8 cellular contexts compared by ENCODE assay signal in genomic region chr3:72482589-72483249, GRCh38. TPM values are rescaled to one million over a fixed set of nuclear protein-coding genes. Genes with fewer than 3 reads are reported as not detected.
A peak's percentile ranks its signal among the peaks of the same experiment; 100 is the strongest.
DNase-seq lines count a peak whose midpoint lies in the region; ATAC-seq, FAIRE-seq and TF ChIP-seq lines count a peak whose summit lies in the region.

No MANE protein-coding gene starts in this region.

- CTCF ChIA-PET in Calu3 (lab: Charles Lee): interaction anchor here (0.6 to 1.2 kb wide), 2 partner anchors 11 to 89 kb away, joined by 3 read pairs; no protein-coding TSS in a partner anchor

- peak; percentile 48 for DNase-seq in Calu3
- peak in 4 of 5 experiments; percentile 6 to 91 (median 58) for DNase-seq in T-helper 2 cell
- peak; percentile 76 for DNase-seq in amniotic epithelial cell (ENCODE audit: low read depth)
- DNase-seq in kidney: peak; percentile 87
- DNase-seq in stimulated activated CD4-positive, alpha-beta T cell treated with anti-CD3 and anti-CD28 coated beads, Interleukin-2, amount 100 ng/mL, for 4 hours (ENCODE audit: low read depth): peak; percentile 71
- no peak for DNase-seq in NCI-H2081 treated with DMSO at 0.1 percent for 48 hours (lab: John Stamatoyannopoulos, UW)

- peak overlapping the region; percentile 21 to 35 for H3K4me3 ChIP-seq in kidney (ENCODE audit: low read length in 2 of 2)

- BruUV-seq in Calu3 (replicated peaks; lab: Mats Ljungman, UMichigan): no TSS peak

- peak; percentile 67 for ATAC-seq in HG02759 (IDR thresholded peaks at IDR 0.05; ENCODE audit: unreplicated experiment)
- no peak for ATAC-seq in GM18519 (IDR thresholded peaks at IDR 0.05; ENCODE audit: low FRiP score, unreplicated experiment)

- no peak for TF ChIP-seq CTCF in Calu3 (IDR thresholded peaks at IDR 0.05; ENCODE audit: unreplicated experiment)
- no peak for TF ChIP-seq CTCF in kidney (IDR thresholded peaks at IDR 0.05; ENCODE audit: borderline replicate concordance, extremely low read depth, insufficient read depth)

- no peaks in the 10 kb centered on the region for H3K36me3 ChIP-seq in kidney (ENCODE audit: control insufficient read depth in 1 of 2, insufficient read depth in 2 of 2, low read length in 2 of 2)

- peak overlapping the region; percentile 53 for H3K4me3 Mint-ChIP-seq in Calu3 (ENCODE audit: low read depth, unreplicated experiment)

- no peaks in the 10 kb centered on the region for H3K9me3 Mint-ChIP-seq in Calu3 (ENCODE audit: low read depth, unreplicated experiment)

- peaks cover 3 to 7% of the 10 kb centered on the region in 2 donors for H3K4me1 ChIP-seq in kidney (ENCODE audit: control insufficient read depth in 1 of 2, insufficient read depth in 1 of 2, low read depth in 1 of 2, low read length in 2 of 2)

- peak overlapping the region; percentile 57 to 66 for H3K27ac ChIP-seq in kidney (ENCODE audit: low read depth in 2 of 2, low read length in 2 of 2)

- FAIRE-seq in kidney (lab: Jason Lieb, UNC): peak; percentile 73

- H3K27me3 Mint-ChIP-seq in Calu3 (ENCODE audit: unreplicated experiment): no peaks in the 10 kb centered on the region

- H3K9me3 ChIP-seq in kidney (ENCODE audit: control insufficient read depth in 1 of 2, low read length in 2 of 2): no peaks in the 10 kb centered on the region

- H3K36me3 Mint-ChIP-seq in Calu3 (ENCODE audit: insufficient read depth, unreplicated experiment): no peaks in the 10 kb centered on the region

- H3K9ac ChIP-seq in kidney (ENCODE audit: low read length in 2 of 2): peak overlapping the region in 1 of 2 donors; percentile 40

- H3K27ac Mint-ChIP-seq in Calu3 (ENCODE audit: unreplicated experiment): peak overlapping the region; percentile 95

- peaks cover 30% of the 10 kb centered on the region for H3K4me1 Mint-ChIP-seq in Calu3 (ENCODE audit: low read depth, unreplicated experiment)

- intact Hi-C loops in Calu3 (cut with micrococcal nuclease; ENCODE audit: unreplicated experiment) (loop anchor here (5.0 kb wide), 1 partner anchor 35 kb away; the partner anchor contains the start of gene RYBP), kidney (cut with DNase I) (no loop called here)

RNA-seq across cellular contexts. Expression of gene RYBP, which starts 36.3 kb away (rescaled TPM):
- 15.4 and 16.0 TPM in 2 replicates for total RNA-seq in Calu3 (2022)
- 19.9 TPM for total RNA-seq in kidney
- polyA plus RNA-seq in kidney (ENCODE audit: insufficient read depth, low read depth, low replicate concordance): 8.5 TPM
